Comparison of ENCODE assay signal across 1 cellular context in genomic region chr4:92387459-92388069, GRCh38.
TF ChIP-seq lines count a peak whose summit lies in the region.

No MANE protein-coding gene starts in this region.

TF ChIP-seq in GM23338, 12 proteins besides CTCF, POLR2A, EP300 and RAD21 (continued from another document):
- TF ChIP-seq STAT1 (IDR thresholded peaks at IDR 0.05; ENCODE audit: unreplicated experiment): no peak
- no peak for TF ChIP-seq NANOG (IDR thresholded peaks at IDR 0.05; ENCODE audit: borderline replicate concordance)
- TF ChIP-seq EZH2 (IDR thresholded peaks at IDR 0.05; ENCODE audit: low read depth, unreplicated experiment): no peak
- TF ChIP-seq POLR2AphosphoS5 (IDR thresholded peaks at IDR 0.05; ENCODE audit: low read depth): no peak
- TF ChIP-seq ZNF114 (CRISPR knock-in tag; IDR thresholded peaks at IDR 0.05): no peak
- TF ChIP-seq, protein P1, sequence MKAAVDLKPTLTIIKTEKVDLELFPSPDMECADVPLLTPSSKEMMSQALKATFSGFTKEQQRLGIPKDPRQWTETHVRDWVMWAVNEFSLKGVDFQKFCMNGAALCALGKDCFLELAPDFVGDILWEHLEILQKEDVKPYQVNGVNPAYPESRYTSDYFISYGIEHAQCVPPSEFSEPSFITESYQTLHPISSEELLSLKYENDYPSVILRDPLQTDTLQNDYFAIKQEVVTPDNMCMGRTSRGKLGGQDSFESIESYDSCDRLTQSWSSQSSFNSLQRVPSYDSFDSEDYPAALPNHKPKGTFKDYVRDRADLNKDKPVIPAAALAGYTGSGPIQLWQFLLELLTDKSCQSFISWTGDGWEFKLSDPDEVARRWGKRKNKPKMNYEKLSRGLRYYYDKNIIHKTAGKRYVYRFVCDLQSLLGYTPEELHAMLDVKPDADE (IDR thresholded peaks at IDR 0.05): no peak
- TF ChIP-seq EZH2phosphoT487 (IDR thresholded peaks at IDR 0.05; ENCODE audit: unreplicated experiment): no peak
- no peak for TF ChIP-seq JUNB (IDR thresholded peaks at IDR 0.05; ENCODE audit: unreplicated experiment)
